8 cellular contexts compared by ENCODE assay signal in the genomic region with DNA sequence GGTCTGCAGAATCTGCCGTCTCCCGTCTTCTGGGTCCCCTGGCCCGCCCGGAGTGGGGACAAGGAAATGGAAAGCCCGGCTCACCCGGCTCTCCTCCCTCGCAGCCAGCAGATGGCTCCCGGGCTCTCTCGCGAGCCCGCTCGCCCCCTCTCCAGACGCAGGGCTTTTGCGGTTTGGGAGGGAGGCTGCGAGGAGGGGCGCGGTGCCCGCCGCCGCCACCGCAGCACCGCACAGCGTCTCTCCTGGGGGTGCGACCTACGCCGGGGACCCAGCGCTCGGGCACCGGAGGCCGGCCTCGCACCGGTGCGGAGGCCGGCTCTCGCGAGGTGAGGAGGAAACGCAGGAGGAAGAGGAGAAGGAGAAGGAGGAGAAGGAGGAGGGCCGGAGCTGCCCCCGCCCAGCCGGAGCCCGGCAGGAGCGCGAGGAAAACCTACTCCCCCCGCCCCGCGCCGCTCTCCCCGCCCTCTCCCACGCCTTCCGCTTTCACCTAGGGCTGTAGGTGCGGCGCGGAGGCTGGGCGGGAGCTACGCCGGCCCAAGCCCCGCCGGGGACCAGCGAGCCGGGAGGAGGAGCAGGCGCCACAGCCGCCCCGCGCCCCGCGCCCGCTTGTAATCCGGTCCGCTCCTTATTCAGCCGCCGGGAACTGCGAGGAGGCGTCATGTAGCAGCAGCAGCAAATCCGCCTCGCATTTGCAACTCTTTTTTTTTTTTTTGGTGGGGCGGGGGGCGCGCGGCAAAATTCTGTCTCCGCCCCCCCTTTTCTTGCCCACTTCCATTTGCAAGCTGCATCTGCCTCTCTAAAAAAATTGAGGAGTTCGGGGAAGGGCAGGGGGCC. TPM values are rescaled to one million over a fixed set of nuclear protein-coding genes. Genes with fewer than 3 reads are reported as not detected.
DNase-seq lines count a peak whose midpoint lies in the region; TF ChIP-seq lines count a peak whose summit lies in the region.

A gene (plus strand): TSS at position 461 of the 834 bp plus-strand sequence. CDS start 422 bp downstream, outside the sequence.

- H3K4me1 ChIP-seq in GM23248 (ENCODE audit: insufficient read depth) (peaks cover 10% of the 10 kb centered on the region; the same call in 1 of the 2 replicates), neuron (ENCODE audit: insufficient read depth, low read length) (peaks cover 40% of the 10 kb centered on the region), subcutaneous abdominal adipose tissue (ENCODE audit: control insufficient read depth in 5 of 5, insufficient read depth in 5 of 5, low read length in 5 of 5) (peaks cover 4 to 30% (median 25%) of the 10 kb centered on the region in 5 donors)

- no peaks in the 10 kb centered on the region for H3K79me2 ChIP-seq in GM23248 (ENCODE audit: insufficient read depth)

- no peaks in the 10 kb centered on the region for H3K9me2 ChIP-seq in GM23248 (ENCODE audit: insufficient read depth)

- TF ChIP-seq POLR2A in Raji (IDR thresholded peaks at IDR 0.05; ENCODE audit: insufficient read depth, low read depth, low read length), result peak; percentile 48

- H3K9me3 ChIP-seq in GM23248 (ENCODE audit: low read depth) (no peaks in the 10 kb centered on the region), neuron (ENCODE audit: low read length) (no peaks in the 10 kb centered on the region), subcutaneous abdominal adipose tissue (ENCODE audit: control insufficient read depth in 5 of 5, low read length in 5 of 5) (no peaks in the 10 kb centered on the region)

- DNase-seq in EL (peak; percentile 78), GM23248 (peak; percentile 89), foreskin melanocyte (peak; percentile 72)
- peak; percentile 30 for DNase-seq in activated gamma-delta T cell treated with anti-CD3 and anti-CD28 coated beads, Interleukin-2, amount 50 U/mL, for 16 hours (ENCODE audit: low read depth)

- H3K9ac ChIP-seq in GM23248 (peak within 1 kb of the TSS; percentile 80), subcutaneous abdominal adipose tissue (ENCODE audit: low read length in 5 of 5) (peak within 1 kb of the TSS; percentile 21 to 73 (median 63))

- H3K27me3 ChIP-seq in GM23248 (replicated peaks; ENCODE audit: insufficient read depth), result no peaks in the 10 kb centered on the region
- H3K27me3 ChIP-seq in neuron (ENCODE audit: insufficient read depth, low read length), result no peaks in the 10 kb centered on the region
- peaks cover 0 to 5% (median 0%) of the 10 kb centered on the region in 5 donors for H3K27me3 ChIP-seq in subcutaneous abdominal adipose tissue (ENCODE audit: control insufficient read depth in 5 of 5, insufficient read depth in 4 of 5, low read length in 5 of 5)

- peak within 1 kb of the TSS; percentile 97 for H3K4me2 ChIP-seq in GM23248 (ENCODE audit: unreplicated experiment)

- peaks cover 18% of the 10 kb centered on the region; the same call in 1 of the 2 replicates for H3F3A ChIP-seq in GM23248 (ENCODE audit: insufficient read depth)

- H3K27ac ChIP-seq in GM23248 (no peak within 1 kb of the TSS), subcutaneous abdominal adipose tissue (ENCODE audit: low read depth, low read length) (peak within 1 kb of the TSS; percentile 37)

- H2AFZ ChIP-seq in GM23248 (peak within 1 kb of the TSS; percentile 96), neuron (ENCODE audit: low read depth, low read length) (peak within 1 kb of the TSS; percentile 97)

- in situ Hi-C loops in GM23248 (cut with MboI), result loop anchor here (10.0 kb wide), 1 partner anchor 206 kb away; no protein-coding TSS in a partner anchor

- WGBS in GM23248 (ENCODE audit: low coverage in 1 of 2, low lambda C conversion rate in 2 of 2, missing lambda C conversion rate in 2 of 2), 2 experiments, result 1 to 2% methylated on average over 58 to 71 of the region's 81 CpGs

- H3K4me3 ChIP-seq in GM23248 (peak within 1 kb of the TSS; percentile 93), neuron (ENCODE audit: low read length) (peak within 1 kb of the TSS; percentile 77), subcutaneous abdominal adipose tissue (ENCODE audit: low read depth in 1 of 5, low read length in 5 of 5) (peak within 1 kb of the TSS; percentile 70 to 95 (median 81))

- H4K20me1 ChIP-seq in GM23248 (ENCODE audit: insufficient read depth), result no peaks in the 10 kb centered on the region

- H3K36me3 ChIP-seq in GM23248 (ENCODE audit: low read depth) (no peaks in the 10 kb centered on the region), neuron (ENCODE audit: insufficient read depth, low read length) (no peaks in the 10 kb centered on the region), subcutaneous abdominal adipose tissue (ENCODE audit: control insufficient read depth in 5 of 5, insufficient read depth in 5 of 5, low read length in 5 of 5) (no peaks in the 10 kb centered on the region)

- TF ChIP-seq CTCF in LNCAP (IDR thresholded peaks at IDR 0.05), result peak; percentile 72

RNA-seq across cellular contexts. Expression of the gene that starts here (rescaled TPM):
- total RNA-seq in GM23248 (2014; rRNA removed; shearing (Covaris generic)), result 6.3 and 10.9 TPM in 2 replicates
- 11.0 and 11.9 TPM in 2 replicates for polyA plus RNA-seq in GM23248 (2016; fragmentation: Nextera tagmentation; extraction: Ambion mirVana)

Comparison
In these comparisons a context has a peak if more than half of its experiments do, and no peak if none do; other contexts are left out.
1. DNase-seq: peak in every context shown above with its lines; median percentile 89 in GM23248; 78 in EL; 72 in foreskin melanocyte; 30 in activated gamma-delta T cell treated with anti-CD3 and anti-CD28 coated beads, Interleukin-2, amount 50 U/mL, for 16 hours.